In genomic region chr4:122205687-122206086, GRCh38 we compare ENCODE assay signal across 21 cellular contexts. TPM values are rescaled to one million over a fixed set of nuclear protein-coding genes. Genes with fewer than 3 reads are reported as not detected.
DNase-seq lines count a peak whose midpoint lies in the region; ATAC-seq, FAIRE-seq and TF ChIP-seq lines count a peak whose summit lies in the region.
"Had no signal": no experiment of that assay in that cellular context is flagged by ENCODE, and none has a peak within 500 bp of the region (broad histone marks: within the 10 kb centered on the region; RNA-seq: fewer than 3 reads in every experiment).

No MANE protein-coding gene starts in this region.

- H3K9me3 ChIP-seq in RWPE2 (ENCODE audit: severe bottlenecking) (no peaks in the 10 kb centered on the region), lower lobe of right lung (no peaks in the 10 kb centered on the region)
- H3K9me3 ChIP-seq: prostate gland had no signal

- H3K36me3 ChIP-seq in RWPE2 (ENCODE audit: low read depth) (peaks cover 65% of the 10 kb centered on the region), lower lobe of right lung (peaks cover 67% of the 10 kb centered on the region)
- H3K36me3 ChIP-seq: prostate gland had no signal

- intact Hi-C loops in left colon (cut with DNase I, micrococcal nuclease) = no loop called here
- intact Hi-C loops in lower lobe of right lung (cut with DNase I) = no loop called here

- peak; percentile 36; the same call in 1 of the 3 replicates for ATAC-seq in RWPE2 (ENCODE audit: low read depth)
- ATAC-seq in left colon = peak; percentile 76
- ATAC-seq in GM19328 (IDR thresholded peaks at IDR 0.05; ENCODE audit: unreplicated experiment) = no peak
- ATAC-seq in lower lobe of right lung = no peak
- no peak for ATAC-seq in HG02970 (IDR thresholded peaks at IDR 0.05; ENCODE audit: low FRiP score, unreplicated experiment)
- ATAC-seq: activated CD8-positive, alpha-beta T cell treated with anti-CD3 and anti-CD28 coated beads for 36 hours; activated naive CD4-positive, alpha-beta T cell treated with anti-CD3 and anti-CD28 coated beads, Interleukin-2, amount 50 U/mL, for 72 hours; activated T-cell treated with anti-CD3 and anti-CD28 coated beads, Interleukin-2, amount 50 U/mL, for 4 hours had no signal

- H3K27ac ChIP-seq in RWPE2 (ENCODE audit: poor library complexity, severe bottlenecking) = no peak overlapping the region
- H3K27ac ChIP-seq in lower lobe of right lung = no peak overlapping the region
- H3K27ac ChIP-seq: coronary artery, neural progenitor cell, prostate gland had no signal

- H3K4me1 ChIP-seq in RWPE2 (ENCODE audit: insufficient read depth, poor library complexity, severe bottlenecking) = no peaks in the 10 kb centered on the region
- no peaks in the 10 kb centered on the region for H3K4me1 ChIP-seq in lower lobe of right lung
- H3K4me1 ChIP-seq: neural progenitor cell, prostate gland had no signal

- TF ChIP-seq CTCF in D721Med (IDR thresholded peaks at IDR 0.05; ENCODE audit: insufficient read depth, missing control alignments) (peak; percentile 24), RWPE2 (IDR thresholded peaks at IDR 0.05; ENCODE audit: poor library complexity, severe bottlenecking) (peak; percentile 17), lower lobe of right lung (IDR thresholded peaks at IDR 0.05) (no peak)

- no peak overlapping the region for H3K4me3 ChIP-seq in RWPE2 (ENCODE audit: severe bottlenecking)
- no peak overlapping the region for H3K4me3 ChIP-seq in lower lobe of right lung
- H3K4me3 ChIP-seq: coronary artery, neural progenitor cell, prostate gland had no signal

- FAIRE-seq in D721Med (lab: Jason Lieb, UNC) = no peak
- FAIRE-seq: GM18507, H1, keratinocyte had no signal

- H3K27me3 ChIP-seq in RWPE2 (ENCODE audit: insufficient read depth, poor library complexity, severe bottlenecking) (no peaks in the 10 kb centered on the region), lower lobe of right lung (ENCODE audit: low read depth) (no peaks in the 10 kb centered on the region)
- H3K27me3 ChIP-seq: neural progenitor cell had no signal

- DNase-seq in D721Med (ENCODE audit: insufficient read length, low spot score) (no peak), HuH-7 (ENCODE audit: low spot score) (peak; percentile 1), RWPE2 (ENCODE audit: low spot score) (no peak), left colon (no peak), lower lobe of right lung (no peak)
- DNase-seq: activated B cell treated with CpG ODN at 0.5 μM for 24 hours; activated CD8-positive, alpha-beta T cell treated with anti-CD3 and anti-CD28 coated beads for 36 hours; activated T-cell treated with anti-CD3 and anti-CD28 coated beads, Interleukin-2, amount 50 U/mL, for 4 hours; DMS 273 treated with DMSO at 0.1 percent for 48 hours; hypothalamus; NCI-H2171 treated with DMSO at 0.1 percent for 48 hours; SIG-M5 had no signal

RNA-seq across cellular contexts. Expression of gene BLTP1, which starts 53.6 kb away (rescaled TPM):
- 100 to 1,000 TPM in 1 of 2 donors, 10 to 100 TPM in 1; 89.5 to 102 TPM for total RNA-seq in left colon
- total RNA-seq in lower lobe of right lung = 84.4 TPM

Comparison
In these comparisons a context has a peak if more than half of its experiments do, and no peak if none do; other contexts are left out.
1. ATAC-seq: peak in RWPE2 (single experiment) and left colon (single experiment); none in GM19328 (single experiment), lower lobe of right lung (0 of 2) and HG02970 (single experiment).